Comparison of ENCODE assay signal across 8 cellular contexts in the genomic region with DNA sequence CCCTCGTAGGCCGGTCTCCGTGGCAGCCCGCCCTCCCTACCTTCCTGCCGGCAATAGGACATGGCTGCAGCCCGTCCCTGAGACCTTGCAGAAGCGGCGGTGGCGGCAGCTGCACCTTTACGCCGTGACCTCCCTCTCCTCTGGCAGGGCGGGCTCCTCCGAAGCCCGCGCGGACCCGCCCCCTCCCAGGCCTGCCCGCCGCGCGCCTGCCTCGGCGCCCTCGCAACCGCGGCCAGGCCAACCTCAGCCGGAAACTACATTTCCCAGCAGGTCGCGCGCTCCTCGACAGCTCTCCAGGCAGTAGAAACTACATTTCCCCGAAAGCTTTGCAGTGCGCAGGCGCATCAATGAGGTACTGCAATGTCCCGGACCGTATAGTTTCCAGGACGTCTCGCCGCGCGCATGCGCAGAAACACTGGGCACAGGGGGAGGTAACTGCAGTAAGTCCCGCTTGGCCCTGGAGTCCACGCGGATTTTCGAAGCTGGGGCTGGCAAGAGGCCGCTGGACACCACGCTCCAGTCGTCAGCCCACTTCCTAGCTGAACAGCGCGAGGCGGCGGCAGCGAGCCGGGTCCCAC. TPM values are rescaled to one million over a fixed set of nuclear protein-coding genes. Genes with fewer than 3 reads are reported as not detected.
DNase-seq lines count a peak whose midpoint lies in the region; ATAC-seq and TF ChIP-seq lines count a peak whose summit lies in the region.

A gene (minus strand): TSS at position 256 of the 578 bp plus-strand sequence. CDS start 194 bp downstream, at position 62.
A gene with protein sequence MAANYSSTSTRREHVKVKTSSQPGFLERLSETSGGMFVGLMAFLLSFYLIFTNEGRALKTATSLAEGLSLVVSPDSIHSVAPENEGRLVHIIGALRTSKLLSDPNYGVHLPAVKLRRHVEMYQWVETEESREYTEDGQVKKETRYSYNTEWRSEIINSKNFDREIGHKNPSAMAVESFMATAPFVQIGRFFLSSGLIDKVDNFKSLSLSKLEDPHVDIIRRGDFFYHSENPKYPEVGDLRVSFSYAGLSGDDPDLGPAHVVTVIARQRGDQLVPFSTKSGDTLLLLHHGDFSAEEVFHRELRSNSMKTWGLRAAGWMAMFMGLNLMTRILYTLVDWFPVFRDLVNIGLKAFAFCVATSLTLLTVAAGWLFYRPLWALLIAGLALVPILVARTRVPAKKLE (plus strand): TSS at position 438 of the 578 bp plus-strand sequence. CDS start 142 bp downstream, outside the sequence.

- TF ChIP-seq POLR2A in GM19193 (IDR thresholded peaks at IDR 0.05; ENCODE audit: extremely low read depth, insufficient read depth, insufficient read length), result peak; percentile 44

- DNase-seq in AML-193 (lab: John Stamatoyannopoulos, UW), result peak; percentile 100
- DNase-seq in NCI-H510A treated with DMSO at 0.1 percent for 48 hours (lab: John Stamatoyannopoulos, UW), result peak; percentile 96
- DNase-seq in activated CD4-positive, alpha-beta T cell treated with anti-CD3 and anti-CD28 coated beads for 36 hours, result peak; percentile 99
- peak; percentile 100 for DNase-seq in choroid plexus epithelial cell (ENCODE audit: low read depth)
- DNase-seq in kidney tubule cell (ENCODE audit: low spot score), result peak; percentile 99
- DNase-seq in stimulated activated CD4-positive, alpha-beta T cell treated with anti-CD3 and anti-CD28 coated beads, Interleukin-1b, Interleukin-23, amount 100 ng/mL, for 24 hours (ENCODE audit: low read depth in 4 of 4, low spot score in 1 of 4), result peak; percentile 91 to 96 (median 92)

- TF ChIP-seq CTCF in choroid plexus epithelial cell (conservative IDR thresholded peaks at IDR 0.05; ENCODE audit: low read depth, low read length), result no peak

- POLR2A ChIA-PET in activated CD4-positive, alpha-beta T cell treated with anti-CD3 and anti-CD28 coated beads for 36 hours (lab: Charles Lee), result interaction anchor here (1.0 to 3.6 kb wide), 6 partner anchors 9 to 644 kb away, joined by 3 to 34 read pairs (median 4); a partner anchor contains a TSS

- peaks cover 61% of the 10 kb centered on the region for H3K36me3 Mint-ChIP-seq in activated CD4-positive, alpha-beta T cell treated with anti-CD3 and anti-CD28 coated beads for 36 hours (ENCODE audit: low read depth)

- peaks cover 64% of the 10 kb centered on the region for H3K4me1 Mint-ChIP-seq in activated CD4-positive, alpha-beta T cell treated with anti-CD3 and anti-CD28 coated beads for 36 hours

- peak within 1 kb of the TSS; percentile 95 for H3K4me3 ChIP-seq in choroid plexus epithelial cell (ENCODE audit: low read depth, low read length)

- H3K27ac Mint-ChIP-seq in activated CD4-positive, alpha-beta T cell treated with anti-CD3 and anti-CD28 coated beads for 36 hours, result peak within 1 kb of the TSS; percentile 90

- H3K27me3 Mint-ChIP-seq in activated CD4-positive, alpha-beta T cell treated with anti-CD3 and anti-CD28 coated beads for 36 hours, result no peaks in the 10 kb centered on the region

- peak; percentile 89 for ATAC-seq in HG03439 (IDR thresholded peaks at IDR 0.05; ENCODE audit: unreplicated experiment)
- peak; percentile 91 for ATAC-seq in activated CD4-positive, alpha-beta T cell treated with anti-CD3 and anti-CD28 coated beads for 36 hours

- peak within 1 kb of the TSS; percentile 96 for H3K4me3 Mint-ChIP-seq in activated CD4-positive, alpha-beta T cell treated with anti-CD3 and anti-CD28 coated beads for 36 hours

- peaks cover 3% of the 10 kb centered on the region for H3K9me3 Mint-ChIP-seq in activated CD4-positive, alpha-beta T cell treated with anti-CD3 and anti-CD28 coated beads for 36 hours (ENCODE audit: low read depth)

- CTCF ChIA-PET in activated CD4-positive, alpha-beta T cell treated with anti-CD3 and anti-CD28 coated beads for 36 hours (lab: Charles Lee), result interaction anchor here (0.6 to 2.6 kb wide), 7 partner anchors 11 to 308 kb away, joined by 3 to 9 read pairs (median 4); a partner anchor contains a TSS

- intact Hi-C loops in activated CD4-positive, alpha-beta T cell treated with anti-CD3 and anti-CD28 coated beads for 36 hours (cut with DNase I, micrococcal nuclease), result loop anchor here (1.0 to 10.0 kb wide), 14 partner anchors 20 to 1112 kb away; a partner anchor contains a TSS

RNA-seq across cellular contexts. Expression of the first gene that starts in this region (rescaled TPM):
- total RNA-seq in activated CD4-positive, alpha-beta T cell treated with anti-CD3 and anti-CD28 coated beads for 36 hours, result 10 to 100 TPM; 23.3 TPM

RNA-seq across cellular contexts. Expression of the second gene that starts in this region (rescaled TPM):
- total RNA-seq in activated CD4-positive, alpha-beta T cell treated with anti-CD3 and anti-CD28 coated beads for 36 hours, result 10 to 100 TPM; 28.3 to 28.5 TPM

Comparison
In these comparisons a context has a peak if more than half of its experiments do, and no peak if none do; other contexts are left out.
1. Peak in every context shown above with its lines: DNase-seq, ATAC-seq and H3K4me3 ChIP-seq.